9 cellular contexts compared by ENCODE assay signal in the genomic region with DNA sequence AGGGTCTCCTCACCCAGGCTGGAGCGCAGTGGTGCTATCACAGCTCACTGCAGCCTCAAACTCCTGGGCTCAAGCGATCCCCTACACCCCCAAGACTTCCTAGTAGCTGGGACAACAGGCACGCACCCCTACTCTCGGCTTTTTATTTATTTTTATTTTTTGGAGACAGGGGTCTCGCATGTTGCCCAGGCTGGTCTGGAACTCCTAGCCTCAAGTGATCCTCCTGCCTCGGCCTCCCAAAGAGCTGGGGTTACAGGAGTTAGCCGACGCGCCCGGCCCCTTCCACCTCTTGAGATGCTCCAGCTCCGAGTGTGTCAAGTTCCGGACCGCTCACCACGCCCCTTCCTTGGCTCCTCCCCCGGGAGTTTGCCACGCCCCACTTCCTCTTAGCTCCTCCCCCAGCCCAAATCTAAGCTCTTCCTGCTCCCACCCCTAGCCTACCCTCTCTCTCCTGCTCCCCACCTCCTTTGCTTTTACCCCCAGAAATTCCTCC.
DNase-seq lines count a peak whose midpoint lies in the region; ATAC-seq lines count a peak whose summit lies in the region.
"Had no signal": no experiment of that assay in that cellular context is flagged by ENCODE, and none has a peak within 500 bp of the region (broad histone marks: within the 10 kb centered on the region; RNA-seq: fewer than 3 reads in every experiment).

No MANE protein-coding gene starts in this region.

- DNase-seq in NCI-H2171 treated with DMSO at 0.1 percent for 48 hours (lab: John Stamatoyannopoulos, UW) (peak; percentile 27), NCI-H2171 (lab: John Stamatoyannopoulos, UW) (no peak), NCI-H2196 (lab: John Stamatoyannopoulos, UW; ENCODE audit: unreplicated experiment) (peak; percentile 73), glomerular visceral epithelial cell (ENCODE audit: extremely low spot score) (peak; percentile 56), NK-92 (lab: John Stamatoyannopoulos, UW; ENCODE audit: unreplicated experiment) (no peak)
- peak; percentile 90 for DNase-seq in activated CD8-positive, alpha-beta memory T cell treated with anti-CD3 and anti-CD28 coated beads, Interleukin-2, amount 50 U/mL, for 48 hours
- DNase-seq in stimulated activated CD8-positive, alpha-beta memory T cell treated with anti-CD3 and anti-CD28 coated beads, Interleukin-7, amount 100 ng/mL, for 24 hours (ENCODE audit: low read depth), result peak; percentile 49
- DNase-seq: DND-41 had no signal

- no peak for ATAC-seq in HG03135 (IDR thresholded peaks at IDR 0.05; ENCODE audit: unreplicated experiment)

Comparison
In these comparisons a context has a peak if more than half of its experiments do, and no peak if none do; other contexts are left out.
1. DNase-seq: peak in NCI-H2171 treated with DMSO at 0.1 percent for 48 hours (single experiment), NCI-H2196 (single experiment), activated CD8-positive, alpha-beta memory T cell treated with anti-CD3 and anti-CD28 coated beads, Interleukin-2, amount 50 U/mL, for 48 hours (single experiment), glomerular visceral epithelial cell (single experiment) and stimulated activated CD8-positive, alpha-beta memory T cell treated with anti-CD3 and anti-CD28 coated beads, Interleukin-7, amount 100 ng/mL, for 24 hours (single experiment); none in NCI-H2171 (single experiment) and NK-92 (single experiment).